ENCODE assay signal across 8 cellular contexts in the genomic region with DNA sequence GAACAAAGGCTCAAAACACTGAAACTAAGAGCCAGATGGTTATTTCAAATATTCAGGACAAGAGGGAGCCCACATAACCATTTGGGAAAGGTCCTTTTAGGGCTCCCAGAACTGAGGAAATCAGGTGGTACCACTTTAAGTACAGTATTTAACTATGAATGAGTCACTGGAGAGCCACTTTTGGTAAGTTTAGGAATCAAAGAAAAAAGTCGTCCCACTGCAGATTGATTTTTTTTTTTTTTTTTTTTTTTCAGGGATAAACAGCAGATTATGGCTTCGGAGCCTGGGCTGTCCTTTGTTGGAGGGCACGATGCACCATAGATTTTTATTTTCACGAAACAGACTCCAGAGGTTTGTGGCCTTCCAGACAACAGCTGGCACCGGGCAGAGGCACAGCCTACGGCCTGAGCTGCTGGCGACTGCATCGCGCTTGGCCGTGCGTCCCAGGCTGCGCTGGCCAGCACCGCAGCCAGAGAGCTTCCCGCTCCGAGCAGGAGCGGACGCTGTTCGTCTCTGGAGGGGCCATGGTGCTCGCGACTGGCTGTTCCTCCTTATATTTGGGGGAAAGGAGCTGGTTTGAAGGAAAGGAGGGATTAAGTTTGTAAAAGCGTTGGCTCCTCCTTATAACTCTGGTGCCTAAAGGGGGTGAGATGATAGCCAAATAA.
DNase-seq lines count a peak whose midpoint lies in the region; ATAC-seq and TF ChIP-seq lines count a peak whose summit lies in the region.

No MANE protein-coding gene starts in this region.

- peaks cover 13% of the 10 kb centered on the region for H3K4me1 Mint-ChIP-seq in activated CD4-positive, alpha-beta T cell treated with anti-CD3 and anti-CD28 coated beads, Interleukin-2, amount 10 ng/mL, durations not matched to agents 7 days and 5 days
- peaks cover 49% of the 10 kb centered on the region for H3K4me1 Mint-ChIP-seq in nephron progenitor cell
- peaks cover 4 to 9% of the 10 kb centered on the region in 2 donors for H3K4me1 Mint-ChIP-seq in effector memory CD8-positive, alpha-beta T cell (ENCODE audit: low read depth in 2 of 2)

- intact Hi-C loops in adrenal gland (cut with DNase I), result no loop called here

- H3K27me3 ChIP-seq in SJCRH30 (no peaks in the 10 kb centered on the region), adrenal gland (peaks cover 22% of the 10 kb centered on the region)

- H3K4me1 ChIP-seq in SJCRH30 (no peaks in the 10 kb centered on the region), adrenal gland (replicated peaks in 1 of 2) (peaks cover 7 to 23% of the 10 kb centered on the region in 2 donors)

- CTCF ChIA-PET in activated CD4-positive, alpha-beta T cell treated with anti-CD3 and anti-CD28 coated beads, Interleukin-2, amount 10 ng/mL, durations not matched to agents 7 days and 5 days (lab: Charles Lee), result no interaction called here

- peaks cover 46% of the 10 kb centered on the region for H3K27me3 Mint-ChIP-seq in activated CD4-positive, alpha-beta T cell treated with anti-CD3 and anti-CD28 coated beads, Interleukin-2, amount 10 ng/mL, durations not matched to agents 7 days and 5 days
- no peaks in the 10 kb centered on the region for H3K27me3 Mint-ChIP-seq in nephron progenitor cell (ENCODE audit: low read depth, poor library complexity)
- H3K27me3 Mint-ChIP-seq in effector memory CD8-positive, alpha-beta T cell, result peaks cover 24 to 55% of the 10 kb centered on the region in 2 donors

- no peak overlapping the region for H3K27ac Mint-ChIP-seq in activated CD4-positive, alpha-beta T cell treated with anti-CD3 and anti-CD28 coated beads, Interleukin-2, amount 10 ng/mL, durations not matched to agents 7 days and 5 days
- peak overlapping the region; percentile 93 for H3K27ac Mint-ChIP-seq in nephron progenitor cell
- no peak overlapping the region for H3K27ac Mint-ChIP-seq in effector memory CD8-positive, alpha-beta T cell

- no peak for DNase-seq in activated CD4-positive, alpha-beta T cell treated with anti-CD3 and anti-CD28 coated beads, Interleukin-2, amount 10 ng/mL, durations not matched to agents 7 days and 5 days
- no peak for DNase-seq in activated CD4-positive, alpha-beta T cell treated with anti-CD3 and anti-CD28 coated beads for 4 hours
- peak; percentile 33 to 62 for DNase-seq in SJCRH30
- DNase-seq in fibroblast of peridontal ligament (ENCODE audit: extremely low read depth), result peak; percentile 27
- peak; percentile 63 for DNase-seq in nephron progenitor cell
- no peak for DNase-seq in adrenal gland
- no peak for DNase-seq in effector memory CD8-positive, alpha-beta T cell

- peak overlapping the region; percentile 62 for H3K4me3 Mint-ChIP-seq in activated CD4-positive, alpha-beta T cell treated with anti-CD3 and anti-CD28 coated beads, Interleukin-2, amount 10 ng/mL, durations not matched to agents 7 days and 5 days
- H3K4me3 Mint-ChIP-seq in nephron progenitor cell, result peak overlapping the region; percentile 94
- peak overlapping the region in 1 of 2 donors; percentile 65 for H3K4me3 Mint-ChIP-seq in effector memory CD8-positive, alpha-beta T cell

- H3K27ac ChIP-seq in SJCRH30, result no peak overlapping the region
- no peak overlapping the region for H3K27ac ChIP-seq in adrenal gland

- H3K9me3 Mint-ChIP-seq in activated CD4-positive, alpha-beta T cell treated with anti-CD3 and anti-CD28 coated beads, Interleukin-2, amount 10 ng/mL, durations not matched to agents 7 days and 5 days, result no peaks in the 10 kb centered on the region
- H3K9me3 Mint-ChIP-seq in nephron progenitor cell, result no peaks in the 10 kb centered on the region
- H3K9me3 Mint-ChIP-seq in effector memory CD8-positive, alpha-beta T cell, result no peaks in the 10 kb centered on the region

- ATAC-seq in effector memory CD8-positive, alpha-beta T cell (replicated peaks), result no peak
- no peak for ATAC-seq in GM18907 (IDR thresholded peaks at IDR 0.05; ENCODE audit: unreplicated experiment)

- H3K36me3 ChIP-seq in SJCRH30 (no peaks in the 10 kb centered on the region), adrenal gland (replicated peaks in 1 of 2) (no peaks in the 10 kb centered on the region)

- peak overlapping the region; percentile 63 for H3K4me3 ChIP-seq in SJCRH30
- H3K4me3 ChIP-seq in adrenal gland, result peak overlapping the region in 1 of 4 donors; percentile 57

- no peak for TF ChIP-seq CTCF in nephron progenitor cell (IDR thresholded peaks at IDR 0.05)
- TF ChIP-seq CTCF in adrenal gland (IDR thresholded peaks at IDR 0.05), result no peak

- no peaks in the 10 kb centered on the region for H3K36me3 Mint-ChIP-seq in activated CD4-positive, alpha-beta T cell treated with anti-CD3 and anti-CD28 coated beads, Interleukin-2, amount 10 ng/mL, durations not matched to agents 7 days and 5 days (ENCODE audit: low read depth)
- peaks cover 6% of the 10 kb centered on the region for H3K36me3 Mint-ChIP-seq in nephron progenitor cell (ENCODE audit: low read depth)
- no peaks in the 10 kb centered on the region for H3K36me3 Mint-ChIP-seq in effector memory CD8-positive, alpha-beta T cell (ENCODE audit: insufficient read depth)

- 1 to 3% (median 2%) methylated on average over 20 to 21 of the region's 21 CpGs for WGBS in adrenal gland, 4 donors

- POLR2A ChIA-PET in activated CD4-positive, alpha-beta T cell treated with anti-CD3 and anti-CD28 coated beads, Interleukin-2, amount 10 ng/mL, durations not matched to agents 7 days and 5 days (lab: Charles Lee), result no interaction called here

- TF ChIP-seq POLR2A in adrenal gland (IDR thresholded peaks at IDR 0.05), result no peak

- H3K9me3 ChIP-seq in SJCRH30 (replicated peaks) (no peaks in the 10 kb centered on the region), adrenal gland (replicated peaks in 1 of 3) (no peaks in the 10 kb centered on the region)

Comparison
In these comparisons a context has a peak if more than half of its experiments do, and no peak if none do; other contexts are left out.
1. DNase-seq: peak in SJCRH30 (2 of 2), fibroblast of peridontal ligament (single experiment) and nephron progenitor cell (single experiment); none in activated CD4-positive, alpha-beta T cell treated with anti-CD3 and anti-CD28 coated beads, Interleukin-2, amount 10 ng/mL, durations not matched to agents 7 days and 5 days (single experiment), activated CD4-positive, alpha-beta T cell treated with anti-CD3 and anti-CD28 coated beads for 4 hours (0 of 2), adrenal gland (0 of 7) and effector memory CD8-positive, alpha-beta T cell (0 of 3).